In the genomic region with DNA sequence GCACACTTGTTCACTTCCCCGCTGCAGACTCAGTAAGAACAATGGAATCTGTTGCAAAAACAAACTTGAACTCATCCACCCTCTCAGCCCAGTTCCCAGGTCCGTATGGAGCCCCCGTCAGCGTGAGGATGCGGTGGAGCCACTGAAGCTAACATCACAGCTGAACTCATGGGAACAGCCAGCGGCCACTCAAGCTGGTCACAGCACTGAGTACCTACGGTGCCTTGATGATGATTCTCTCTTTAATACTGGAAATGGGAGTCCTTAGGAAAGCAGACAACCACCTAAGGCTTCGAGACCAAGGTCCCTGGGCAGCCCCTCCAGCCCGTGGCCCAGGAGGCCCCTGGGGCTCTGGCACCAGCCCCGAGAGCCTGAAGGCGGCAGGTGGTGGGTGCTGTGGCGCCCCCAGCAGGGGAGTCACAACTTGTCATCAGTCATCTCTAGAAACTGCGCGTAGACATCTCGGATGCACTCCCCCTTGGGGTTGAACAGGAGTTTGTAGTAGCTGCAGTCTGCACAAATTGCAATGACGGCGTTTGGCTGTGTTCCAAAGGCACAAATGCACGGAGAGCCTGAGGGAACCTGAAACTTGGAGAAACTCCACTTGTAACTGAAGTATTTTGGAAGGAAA, we compare ENCODE assay signal across 8 cellular contexts. TPM values are rescaled to one million over a fixed set of nuclear protein-coding genes. Genes with fewer than 3 reads are reported as not detected.
DNase-seq lines count a peak whose midpoint lies in the region; TF ChIP-seq lines count a peak whose summit lies in the region.

No MANE protein-coding gene starts in this region.

- 61% methylated on average over 18 of the region's 18 CpGs for WGBS in liver

- peaks cover 22% of the 10 kb centered on the region for H3K4me1 Mint-ChIP-seq in type B pancreatic cell (ENCODE audit: unreplicated experiment)

- H3K36me3 ChIP-seq in liver (ENCODE audit: control insufficient read depth in 4 of 4, insufficient read depth in 3 of 4, low read depth in 1 of 4, low read length in 3 of 4): no peaks in the 10 kb centered on the region

- H3K27ac ChIP-seq in RWPE1 (peak overlapping the region; percentile 26; the same call in 1 of the 2 replicates), liver (ENCODE audit: low read depth in 1 of 2, low read length in 2 of 2) (no peak overlapping the region)

- TF ChIP-seq CTCF in GM12874 (IDR thresholded peaks at IDR 0.05; ENCODE audit: insufficient read depth, low read depth, low read length): peak; percentile 59
- peak; percentile 31 for TF ChIP-seq CTCF in RWPE1 (conservative IDR thresholded peaks at IDR 0.05; ENCODE audit: low read depth)
- TF ChIP-seq CTCF in liver (IDR thresholded peaks at IDR 0.05; ENCODE audit: low read depth, low read length, missing input control): peak; percentile 3
- TF ChIP-seq CTCF in type B pancreatic cell (conservative IDR thresholded peaks at IDR 0.05): peak; percentile 55

- no peak overlapping the region for H3K4me3 ChIP-seq in liver (ENCODE audit: low read depth in 1 of 3, low read length in 3 of 3)

- H3K9me3 Mint-ChIP-seq in type B pancreatic cell: no peaks in the 10 kb centered on the region

- DNase-seq in A172 (ENCODE audit: low spot score) (peak; percentile 28), RWPE1 (ENCODE audit: low spot score) (no peak), T47D (ENCODE audit: low read depth in 1 of 2, low spot score in 1 of 2) (peak; percentile 20 to 72), type B pancreatic cell (ENCODE audit: extremely low spot score, unreplicated experiment) (peak; percentile 70), DMS153 (lab: John Stamatoyannopoulos, UW) (no peak), GOT3 (lab: John Stamatoyannopoulos, UW) (no peak)

- no peaks in the 10 kb centered on the region for H3K27me3 ChIP-seq in liver (ENCODE audit: control insufficient read depth in 4 of 4, insufficient read depth in 4 of 4, low read length in 3 of 4)

- no peak overlapping the region for H3K9ac ChIP-seq in liver (ENCODE audit: low read depth in 1 of 2, low read length in 2 of 2)

- in situ Hi-C loops in T47D (cut with HindIII; ENCODE audit: low pct_unique_long_range_greater_than_20kb, low sequenced_read_pairs): no loop called here

- CTCF ChIA-PET in RWPE1 (lab: Yijun Ruan, JAX): interaction anchor here (0.5 to 0.6 kb wide), 2 partner anchors 24 to 1295 kb away, joined by 3 to 4 read pairs; no protein-coding TSS in a partner anchor

- H3K4me1 ChIP-seq in liver (ENCODE audit: control insufficient read depth in 4 of 4, insufficient read depth in 4 of 4, low read length in 3 of 4): no peaks in the 10 kb centered on the region

- POLR2A ChIA-PET in RWPE1 (lab: Yijun Ruan, JAX; ENCODE audit: low non-redundant PET): no interaction called here

- no peak overlapping the region for H3K27ac Mint-ChIP-seq in type B pancreatic cell

- H3K9me3 ChIP-seq in liver (ENCODE audit: control insufficient read depth in 4 of 4, low read length in 3 of 4): no peaks in the 10 kb centered on the region

- peak in 1 of 2 donors; percentile 4 for TF ChIP-seq RAD21 in liver (IDR thresholded peaks at IDR 0.05)

- no peak overlapping the region for H3K4me3 Mint-ChIP-seq in type B pancreatic cell

- H3K27me3 Mint-ChIP-seq in type B pancreatic cell: no peaks in the 10 kb centered on the region

- H3K36me3 Mint-ChIP-seq in type B pancreatic cell: no peaks in the 10 kb centered on the region

TF ChIP-seq in liver, 16 proteins besides CTCF, POLR2A, EP300 and RAD21:
- TF ChIP-seq RXRA (IDR thresholded peaks at IDR 0.05): no peak
- TF ChIP-seq FOXA1 (IDR thresholded peaks at IDR 0.05): no peak
- TF ChIP-seq, protein P1, sequence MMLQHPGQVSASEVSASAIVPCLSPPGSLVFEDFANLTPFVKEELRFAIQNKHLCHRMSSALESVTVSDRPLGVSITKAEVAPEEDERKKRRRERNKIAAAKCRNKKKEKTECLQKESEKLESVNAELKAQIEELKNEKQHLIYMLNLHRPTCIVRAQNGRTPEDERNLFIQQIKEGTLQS (IDR thresholded peaks at IDR 0.05): no peak
- TF ChIP-seq NR2F2 (IDR thresholded peaks at IDR 0.05): no peak
- TF ChIP-seq, protein P2, sequence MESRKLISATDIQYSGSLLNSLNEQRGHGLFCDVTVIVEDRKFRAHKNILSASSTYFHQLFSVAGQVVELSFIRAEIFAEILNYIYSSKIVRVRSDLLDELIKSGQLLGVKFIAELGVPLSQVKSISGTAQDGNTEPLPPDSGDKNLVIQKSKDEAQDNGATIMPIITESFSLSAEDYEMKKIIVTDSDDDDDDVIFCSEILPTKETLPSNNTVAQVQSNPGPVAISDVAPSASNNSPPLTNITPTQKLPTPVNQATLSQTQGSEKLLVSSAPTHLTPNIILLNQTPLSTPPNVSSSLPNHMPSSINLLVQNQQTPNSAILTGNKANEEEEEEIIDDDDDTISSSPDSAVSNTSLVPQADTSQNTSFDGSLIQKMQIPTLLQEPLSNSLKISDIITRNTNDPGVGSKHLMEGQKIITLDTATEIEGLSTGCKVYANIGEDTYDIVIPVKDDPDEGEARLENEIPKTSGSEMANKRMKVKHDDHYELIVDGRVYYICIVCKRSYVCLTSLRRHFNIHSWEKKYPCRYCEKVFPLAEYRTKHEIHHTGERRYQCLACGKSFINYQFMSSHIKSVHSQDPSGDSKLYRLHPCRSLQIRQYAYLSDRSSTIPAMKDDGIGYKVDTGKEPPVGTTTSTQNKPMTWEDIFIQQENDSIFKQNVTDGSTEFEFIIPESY (IDR thresholded peaks at IDR 0.05): no peak

RNA-seq across cellular contexts. Expression of a gene that starts 31.0 kb away (rescaled TPM):
- total RNA-seq in A172 (2014; rRNA removed; shearing (Covaris generic)): 86.6 and 112 TPM in 2 replicates
- total RNA-seq in liver (10 to 100 TPM; 20.2 to 43.4 TPM), type B pancreatic cell (ENCODE audit: low replicate concordance) (24.3 and 26.2 TPM in 2 replicates)
- polyA plus RNA-seq in liver: 10 to 100 TPM in 1 of 2 donors, 1 to 10 TPM in 1; 8.1 to 14.0 TPM

Comparison
In these comparisons a context has a peak if more than half of its experiments do, and no peak if none do; other contexts are left out.
1. DNase-seq: peak in A172 (single experiment), T47D (2 of 2) and type B pancreatic cell (single experiment); none in RWPE1 (single experiment), DMS153 (single experiment) and GOT3 (single experiment).
2. CTCF ChIP-seq: peak in every context shown above with its lines; median percentile 59 in GM12874; 55 in type B pancreatic cell; 31 in RWPE1; 3 in liver.